ENCODE assay signal across 23 cellular contexts in genomic region chr16:68985268-68985667, GRCh38.
"Had no signal": no experiment of that assay in that cellular context is flagged by ENCODE, and none has a peak within 500 bp of the region (broad histone marks: within the 10 kb centered on the region; RNA-seq: fewer than 3 reads in every experiment).

No MANE protein-coding gene starts in this region.

- H3K4me2 ChIP-seq: neural progenitor cell had no signal

- H3K4me3 Mint-ChIP-seq: activated CD4-positive, alpha-beta T cell treated with anti-CD3 and anti-CD28 coated beads, Interleukin-2, amount 10 ng/mL, durations not matched to agents 24 days and 14 days; activated CD8-positive, alpha-beta T cell treated with anti-CD3 and anti-CD28 coated beads, Interleukin-2, amount 10 ng/mL, durations not matched to agents 7 days and 5 days; activated naive CD8-positive, alpha-beta T cell treated with anti-CD3 and anti-CD28 coated beads, Interleukin-2, amount 10 ng/mL, durations not matched to agents 7 days and 5 days; activated T-cell treated with anti-CD3 and anti-CD28 coated beads, Interleukin-2, amount 50 U/mL, for 24 hours; naive B cell; neural progenitor cell; stimulated activated memory B cell treated with anti-CD40 and anti-IgM and Interleukin-4, amounts not matched to agents 10 μg/mL and 1 μg/mL and 100 μg/mL, for 72 hours had no signal

- H3K9me3 ChIP-seq: left ventricle myocardium inferior, prostate gland, right atrium auricular region, testis, upper lobe of left lung had no signal

- H3K9me3 Mint-ChIP-seq: activated CD4-positive, alpha-beta T cell treated with anti-CD3 and anti-CD28 coated beads, Interleukin-2, amount 10 ng/mL, durations not matched to agents 24 days and 14 days; activated naive CD8-positive, alpha-beta T cell treated with anti-CD3 and anti-CD28 coated beads, Interleukin-2, amount 10 ng/mL, durations not matched to agents 7 days and 5 days; activated T-cell treated with anti-CD3 and anti-CD28 coated beads, Interleukin-2, amount 50 U/mL, for 24 hours; activated T-helper 2 cell treated with anti-CD3 and anti-CD28 coated beads, Interferon-gamma antibody, Interleukin-2, Interleukin-4, amounts not matched to agents 10 μg/mL and 5 μg/mL and 100 μg/mL, durations not matched to agents 14 hours and 24 hours and 36 hours; naive B cell; neural progenitor cell; stimulated activated memory B cell treated with anti-CD40 and anti-IgM and Interleukin-4, amounts not matched to agents 10 μg/mL and 1 μg/mL and 100 μg/mL, for 72 hours had no signal

- H3K36me3 Mint-ChIP-seq: neural progenitor cell had no signal

- H3K27ac ChIP-seq: left ventricle myocardium inferior, neural progenitor cell, right atrium auricular region, upper lobe of left lung had no signal

- H3K9ac ChIP-seq: neural progenitor cell had no signal

- H3K4me1 Mint-ChIP-seq: activated CD4-positive, alpha-beta T cell treated with anti-CD3 and anti-CD28 coated beads, Interleukin-2, amount 10 ng/mL, durations not matched to agents 24 days and 14 days; naive B cell; stimulated activated memory B cell treated with anti-CD40 and anti-IgM and Interleukin-4, amounts not matched to agents 10 μg/mL and 1 μg/mL and 100 μg/mL, for 72 hours had no signal

- ATAC-seq: activated CD8-positive, alpha-beta T cell treated with anti-CD3 and anti-CD28 coated beads, Interleukin-2, amount 10 ng/mL, durations not matched to agents 7 days and 5 days; stimulated activated memory B cell treated with anti-CD40 and anti-IgM and Interleukin-4, amounts not matched to agents 10 μg/mL and 1 μg/mL and 100 μg/mL, for 72 hours had no signal

- H3K27me3 ChIP-seq: neural progenitor cell, right atrium auricular region, testis, upper lobe of left lung had no signal

- H3K36me3 ChIP-seq: neural progenitor cell, prostate gland, right atrium auricular region had no signal

- DNase-seq: activated CD4-positive, alpha-beta T cell treated with anti-CD3 and anti-CD28 coated beads, Interleukin-2, amount 10 ng/mL, durations not matched to agents 24 days and 14 days; activated CD4-positive, CD25-positive, alpha-beta regulatory T cell; activated CD8-positive, alpha-beta T cell treated with anti-CD3 and anti-CD28 coated beads, Interleukin-2, amount 10 ng/mL, durations not matched to agents 7 days and 5 days; activated naive CD4-positive, alpha-beta T cell treated with Interleukin-2 at 50 U/mL for 16 hours; activated naive CD8-positive, alpha-beta T cell treated with anti-CD3 and anti-CD28 coated beads, Interleukin-2, amount 10 ng/mL, durations not matched to agents 7 days and 5 days; activated T-cell treated with anti-CD3 and anti-CD28 coated beads, Interleukin-2, amount 50 U/mL, for 24 hours; amygdala; cerebellar nuclear complex; effector CD4-positive, alpha-beta T cell; hypothalamus; left ventricle myocardium inferior; naive B cell; stimulated activated CD4-positive, alpha-beta T cell treated with anti-CD3 and anti-CD28 coated beads, Interleukin-4, amount 100 ng/mL, for 4 hours; T-helper 1 cell; T-helper 9 cell; testis had no signal

- H3K4me3 ChIP-seq: left ventricle myocardium inferior, neural progenitor cell, prostate gland, right atrium auricular region, skin epidermis, testis, upper lobe of left lung had no signal

- H3K27ac Mint-ChIP-seq: activated CD4-positive, alpha-beta T cell treated with anti-CD3 and anti-CD28 coated beads, Interleukin-2, amount 10 ng/mL, durations not matched to agents 24 days and 14 days; activated CD8-positive, alpha-beta T cell treated with anti-CD3 and anti-CD28 coated beads, Interleukin-2, amount 10 ng/mL, durations not matched to agents 7 days and 5 days; activated naive CD8-positive, alpha-beta T cell treated with anti-CD3 and anti-CD28 coated beads, Interleukin-2, amount 10 ng/mL, durations not matched to agents 7 days and 5 days; activated T-helper 2 cell treated with anti-CD3 and anti-CD28 coated beads, Interferon-gamma antibody, Interleukin-2, Interleukin-4, amounts not matched to agents 10 μg/mL and 5 μg/mL and 100 μg/mL, durations not matched to agents 14 hours and 24 hours and 36 hours; naive B cell; neural progenitor cell; stimulated activated memory B cell treated with anti-CD40 and anti-IgM and Interleukin-4, amounts not matched to agents 10 μg/mL and 1 μg/mL and 100 μg/mL, for 72 hours had no signal

- H3K27me3 Mint-ChIP-seq: activated CD4-positive, alpha-beta T cell treated with anti-CD3 and anti-CD28 coated beads, Interleukin-2, amount 10 ng/mL, durations not matched to agents 24 days and 14 days; activated naive CD8-positive, alpha-beta T cell treated with anti-CD3 and anti-CD28 coated beads, Interleukin-2, amount 10 ng/mL, durations not matched to agents 7 days and 5 days; activated T-cell treated with anti-CD3 and anti-CD28 coated beads, Interleukin-2, amount 50 U/mL, for 24 hours; naive B cell; stimulated activated memory B cell treated with anti-CD40 and anti-IgM and Interleukin-4, amounts not matched to agents 10 μg/mL and 1 μg/mL and 100 μg/mL, for 72 hours had no signal

- H2AFZ ChIP-seq: neural progenitor cell had no signal

- H3K4me1 ChIP-seq: prostate gland, right atrium auricular region, upper lobe of left lung had no signal
